In the genomic region with DNA sequence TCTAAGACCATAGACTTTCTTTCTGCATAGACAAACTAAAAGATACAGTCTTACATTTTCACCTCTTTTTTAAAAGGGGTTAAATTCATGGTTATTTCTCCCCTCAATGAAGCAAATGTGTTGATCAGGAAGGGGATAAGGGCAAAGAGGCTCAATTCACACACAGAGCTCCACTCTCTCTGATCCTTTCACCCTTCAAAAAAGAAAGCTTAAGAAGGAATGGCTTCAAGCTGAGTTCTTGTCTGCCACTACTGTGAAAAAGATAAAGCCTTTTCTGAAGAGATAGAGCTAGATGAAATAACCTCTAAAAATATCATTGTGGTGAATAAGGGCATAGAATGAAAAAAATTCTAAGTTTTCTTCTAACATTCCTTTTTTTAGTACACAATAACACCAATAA, we compare ENCODE assay signal across 20 cellular contexts. TPM values are rescaled to one million over a fixed set of nuclear protein-coding genes. Genes with fewer than 3 reads are reported as not detected.
DNase-seq lines count a peak whose midpoint lies in the region; ATAC-seq, FAIRE-seq and TF ChIP-seq lines count a peak whose summit lies in the region.
"Had no signal": no experiment of that assay in that cellular context is flagged by ENCODE, and none has a peak within 500 bp of the region (broad histone marks: within the 10 kb centered on the region; RNA-seq: fewer than 3 reads in every experiment).

No MANE protein-coding gene starts in this region.

- H3K27ac ChIP-seq in GM23338 (ENCODE audit: low read depth) (no peak overlapping the region), HUES64 (ENCODE audit: low read depth, low read length) (peak overlapping the region; percentile 64), H1 (ENCODE audit: low read depth, low read length) (no peak overlapping the region), mesendoderm (ENCODE audit: low read depth, low read length) (no peak overlapping the region)
- H3K27ac ChIP-seq: A549, SJSA1 had no signal

- H3K14ac ChIP-seq in H1 (ENCODE audit: insufficient read length), result no peak overlapping the region

- no peaks in the 10 kb centered on the region for H3K79me1 ChIP-seq in H1 (ENCODE audit: low read depth, low read length)
- no peaks in the 10 kb centered on the region for H3K79me1 ChIP-seq in mesendoderm (ENCODE audit: low read length)

- H3K23ac ChIP-seq in H1 (ENCODE audit: insufficient read length), result no peak overlapping the region
- H3K23ac ChIP-seq in mesendoderm (ENCODE audit: low read length), result no peak overlapping the region

- H2BK12ac ChIP-seq in H1 (ENCODE audit: low read depth, low read length), result no peak overlapping the region

- H4K8ac ChIP-seq in H1 (ENCODE audit: extremely low read depth, insufficient read depth, low read length) (no peak overlapping the region), mesendoderm (ENCODE audit: low read depth, low read length) (no peak overlapping the region)

- ATAC-seq in GM23338, result peak; percentile 97
- ATAC-seq: A549, GM12878, Right ventricle myocardium inferior had no signal

- DNase-seq in GM23338 (ENCODE audit: low spot score) (peak; percentile 73), H1 (ENCODE audit: low read depth in 1 of 2, low spot score in 2 of 2) (peak in 1 of 2 experiments; percentile 10), mesendoderm (peak; percentile 90), HCEC 1CT (no peak), GM19239 (ENCODE audit: insufficient read length, low spot score) (no peak)
- DNase-seq in activated naive CD8-positive, alpha-beta T cell treated with anti-CD3 and anti-CD28 coated beads for 36 hours, result no peak
- DNase-seq: BE2C, DMS79, Kasumi-1, NCI-H187, NCI-H446, NCI-H526 treated with DMSO at 0.1 percent for 48 hours had no signal

- no peaks in the 10 kb centered on the region for H3K9me2 ChIP-seq in GM23338 (ENCODE audit: insufficient read depth)

- H3K36me3 ChIP-seq in GM23338 (ENCODE audit: insufficient read depth), result no peaks in the 10 kb centered on the region
- no peaks in the 10 kb centered on the region for H3K36me3 ChIP-seq in HUES64 (ENCODE audit: insufficient read depth, low read length)
- H3K36me3 ChIP-seq in H1 (ENCODE audit: control insufficient read depth in 2 of 4, insufficient read depth in 4 of 4, low read length in 3 of 4), result no peaks in the 10 kb centered on the region
- H3K36me3 ChIP-seq in mesendoderm (ENCODE audit: control insufficient read depth, insufficient read depth, low read length), result no peaks in the 10 kb centered on the region
- H3K36me3 ChIP-seq: BE2C, HAP-1, SJSA1 had no signal

- H3K79me2 ChIP-seq in GM23338 (replicated peaks; ENCODE audit: insufficient read depth) (no peaks in the 10 kb centered on the region), H1 (ENCODE audit: control insufficient read depth in 1 of 2, insufficient read depth in 2 of 2, low read length in 2 of 2) (no peaks in the 10 kb centered on the region), mesendoderm (ENCODE audit: control insufficient read depth, insufficient read depth, low read length) (no peaks in the 10 kb centered on the region)

- H2BK15ac ChIP-seq in H1 (ENCODE audit: low read length) (no peak overlapping the region), mesendoderm (replicated peaks; ENCODE audit: low read depth) (no peak overlapping the region)

- H2BK20ac ChIP-seq in H1 (ENCODE audit: low read length), result no peak overlapping the region

- no peak overlapping the region for H3K4me3 ChIP-seq in GM23338
- peak overlapping the region; percentile 3; the same call in 1 of the 2 replicates for H3K4me3 ChIP-seq in HUES64 (ENCODE audit: low read length)
- peak overlapping the region in 1 of 4 experiments; percentile 13; a peak in 1 of 8 replicates for H3K4me3 ChIP-seq in H1 (ENCODE audit: extremely low read depth in 1 of 4, insufficient read depth in 2 of 4, low read depth in 3 of 4, low read length in 4 of 4)
- no peak overlapping the region for H3K4me3 ChIP-seq in mesendoderm (ENCODE audit: low read length)
- H3K4me3 ChIP-seq: A549, GM12878, HAP-1, SJSA1 had no signal

- TF ChIP-seq CTCF in GM23338 (conservative IDR thresholded peaks at IDR 0.05; ENCODE audit: low read depth in 2 of 2), result no peak
- no peak for TF ChIP-seq CTCF in H1 (IDR thresholded peaks at IDR 0.05; ENCODE audit: control extremely low read depth in 1 of 3, insufficient read depth in 1 of 3, low read depth in 1 of 3, low read length in 3 of 3)

- H3K56ac ChIP-seq in H1 (replicated peaks; ENCODE audit: insufficient read length, low read depth, low read length) (no peak overlapping the region), mesendoderm (ENCODE audit: low read length) (no peak overlapping the region)

- H2AFZ ChIP-seq in GM23338 (no peak overlapping the region), H1 (ENCODE audit: low read length) (no peak overlapping the region)

- POLR2A ChIA-PET in H1 (lab: Charles Lee; ENCODE audit: partially characterized antibody), result no interaction called here

- no peak overlapping the region; the same call in 2 of the 3 replicates for H3K4me3 Mint-ChIP-seq in GM23338
- no peak overlapping the region for H3K4me3 Mint-ChIP-seq in activated naive CD8-positive, alpha-beta T cell treated with anti-CD3 and anti-CD28 coated beads for 36 hours

- H2AK5ac ChIP-seq in H1 (ENCODE audit: low read depth, low read length), result no peak overlapping the region
- no peak overlapping the region for H2AK5ac ChIP-seq in mesendoderm (ENCODE audit: low read length)

- TF ChIP-seq RAD21 in H1 (IDR thresholded peaks at IDR 0.05 in 1 of 2, conservative IDR thresholded peaks at IDR 0.05 in 1 of 2; ENCODE audit: low read depth in 2 of 2, low read length in 2 of 2), result no peak

- CTCF ChIA-PET in H1 (lab: Charles Lee; ENCODE audit: partially characterized antibody), result interaction anchor here (0.6 to 1.8 kb wide), 10 partner anchors 13 to 180 kb away, joined by 3 to 11 read pairs (median 4); no protein-coding TSS in a partner anchor

- H3K4ac ChIP-seq in H1 (replicated peaks; ENCODE audit: insufficient read length, low read depth, low read length), result no peak overlapping the region
- no peak overlapping the region for H3K4ac ChIP-seq in mesendoderm (ENCODE audit: low read depth, low read length)

- H3K9me3 ChIP-seq in HUES64 (ENCODE audit: insufficient read depth, low read depth, low read length) (no peaks in the 10 kb centered on the region), H1 (ENCODE audit: insufficient read depth in 2 of 2, low read depth in 1 of 2, low read length in 1 of 2) (no peaks in the 10 kb centered on the region)
- H3K9me3 ChIP-seq: A549, BE2C, HAP-1, SJSA1 had no signal

- no peak overlapping the region for H3K27ac Mint-ChIP-seq in GM23338
- no peak overlapping the region for H3K27ac Mint-ChIP-seq in activated naive CD8-positive, alpha-beta T cell treated with anti-CD3 and anti-CD28 coated beads for 36 hours

- H3K23me2 ChIP-seq in H1 (ENCODE audit: low read depth, low read length), result no peaks in the 10 kb centered on the region

- peaks cover 4% of the 10 kb centered on the region for H3K27me3 Mint-ChIP-seq in GM23338 (ENCODE audit: insufficient read depth, low read depth, poor library complexity)
- H3K27me3 Mint-ChIP-seq in activated naive CD8-positive, alpha-beta T cell treated with anti-CD3 and anti-CD28 coated beads for 36 hours, result no peaks in the 10 kb centered on the region

- no peak overlapping the region for H4K91ac ChIP-seq in H1 (replicated peaks; ENCODE audit: insufficient read length, low read length)

- H3K9ac ChIP-seq in HUES64 (ENCODE audit: low read depth, low read length) (no peak overlapping the region), H1 (replicated peaks in 1 of 4; ENCODE audit: extremely low read depth in 1 of 4, low read depth in 3 of 4, low read length in 3 of 4) (no peak overlapping the region), mesendoderm (ENCODE audit: low read length) (no peak overlapping the region)

- H4K5ac ChIP-seq in H1 (ENCODE audit: insufficient read length, low read depth, low read length) (no peak overlapping the region), mesendoderm (ENCODE audit: low read length) (no peak overlapping the region)

- H3K27me3 ChIP-seq in GM23338 (ENCODE audit: insufficient read depth), result no peaks in the 10 kb centered on the region
- H3K27me3 ChIP-seq in HUES64 (ENCODE audit: insufficient read depth, low read length), result no peaks in the 10 kb centered on the region
- no peaks in the 10 kb centered on the region for H3K27me3 ChIP-seq in H1 (replicated peaks in 1 of 4; ENCODE audit: control insufficient read depth in 3 of 4, extremely low read depth in 1 of 4, insufficient read depth in 3 of 4, low read length in 3 of 4)
- H3K27me3 ChIP-seq in mesendoderm (ENCODE audit: insufficient read depth, low read length, poor library complexity), result no peaks in the 10 kb centered on the region
- H3K27me3 ChIP-seq: BE2C, SJSA1 had no signal

- H3K9me3 Mint-ChIP-seq in GM23338, result peaks cover 8% of the 10 kb centered on the region; the same call in 2 of the 3 replicates
- H3K9me3 Mint-ChIP-seq in activated naive CD8-positive, alpha-beta T cell treated with anti-CD3 and anti-CD28 coated beads for 36 hours, result peaks cover 3% of the 10 kb centered on the region

- no peak overlapping the region for H3K18ac ChIP-seq in H1 (ENCODE audit: extremely low read depth, low read length)
- H3K18ac ChIP-seq in mesendoderm (ENCODE audit: low read length), result no peak overlapping the region

- no peak for TF ChIP-seq POLR2A in H1 (IDR thresholded peaks at IDR 0.05; ENCODE audit: control extremely low read depth in 1 of 2, low read depth in 2 of 2, low read length in 2 of 2)

- peaks cover 55% of the 10 kb centered on the region for H3K4me1 Mint-ChIP-seq in GM23338
- peaks cover 9% of the 10 kb centered on the region for H3K4me1 Mint-ChIP-seq in activated naive CD8-positive, alpha-beta T cell treated with anti-CD3 and anti-CD28 coated beads for 36 hours

- no peaks in the 10 kb centered on the region for H3F3A ChIP-seq in GM23338 (replicated peaks; ENCODE audit: low read depth)

- H3K4me1 ChIP-seq in GM23338 (ENCODE audit: insufficient read depth) (peaks cover 37% of the 10 kb centered on the region), HUES64 (ENCODE audit: insufficient read depth, low read length) (peaks cover 54% of the 10 kb centered on the region), H1 (replicated peaks in 1 of 4; ENCODE audit: control insufficient read depth in 3 of 4, insufficient read depth in 4 of 4, low read length in 3 of 4) (peaks cover 0 to 8% (median 3%) of the 10 kb centered on the region in 4 experiments; a peak in 3 of 7 replicates), mesendoderm (ENCODE audit: control insufficient read depth, low read depth, low read length) (peaks cover 2% of the 10 kb centered on the region)
- H3K4me1 ChIP-seq: A549, BE2C, HAP-1, SJSA1 had no signal

- H2BK120ac ChIP-seq in H1 (replicated peaks; ENCODE audit: low read depth, low read length) (no peak overlapping the region), mesendoderm (ENCODE audit: low read depth, low read length) (no peak overlapping the region)

- no peak for TF ChIP-seq EP300 in H1 (IDR thresholded peaks at IDR 0.05; ENCODE audit: borderline replicate concordance in 1 of 2, low read depth in 2 of 2, low read length in 2 of 2)

- peaks cover 8% of the 10 kb centered on the region; the same call in 2 of the 3 replicates for H3K36me3 Mint-ChIP-seq in GM23338 (ENCODE audit: low read depth)
- peaks cover 31% of the 10 kb centered on the region for H3K36me3 Mint-ChIP-seq in activated naive CD8-positive, alpha-beta T cell treated with anti-CD3 and anti-CD28 coated beads for 36 hours

- no peaks in the 10 kb centered on the region for H4K20me1 ChIP-seq in GM23338 (replicated peaks; ENCODE audit: insufficient read depth)
- H4K20me1 ChIP-seq in H1 (replicated peaks in 1 of 2; ENCODE audit: control insufficient read depth in 1 of 2, insufficient read depth in 2 of 2, low read length in 2 of 2), result no peaks in the 10 kb centered on the region

- peak overlapping the region; percentile 59 for H3K4me2 ChIP-seq in GM23338
- peak overlapping the region; percentile 41 to 47; a peak in 3 of 4 replicates for H3K4me2 ChIP-seq in H1 (ENCODE audit: insufficient read depth in 1 of 2, low read depth in 2 of 2, low read length in 2 of 2)
- no peak overlapping the region for H3K4me2 ChIP-seq in mesendoderm (ENCODE audit: low read length)
- H3K4me2 ChIP-seq: A549 had no signal

- H2BK5ac ChIP-seq in H1 (ENCODE audit: low read depth, low read length), result no peak overlapping the region
- no peak overlapping the region for H2BK5ac ChIP-seq in mesendoderm (ENCODE audit: low read length)

- FAIRE-seq in H1 (lab: Jason Lieb, UNC) (peak; percentile 96), GM19239 (lab: Jason Lieb, UNC) (no peak)
- FAIRE-seq: A549, D721Med, GM12878, HTR-8/SVneo had no signal

RNA-seq across cellular contexts. Expression of gene SEPSECS, which starts 28.3 kb away (rescaled TPM):
- 4.7 and 8.4 TPM in 2 replicates for total RNA-seq in GM23338 (2014; rRNA removed; shearing (Covaris generic))
- polyA plus RNA-seq in GM23338 (2016; fragmentation: Nextera tagmentation; extraction: Ambion mirVana) (1.2 and 2.3 TPM in 2 replicates), H1 (2011; rRNA removed) (1.1 and 1.9 TPM in 2 replicates)
- polyA plus RNA-seq in HUES64 (2013, experiment 1 of 2), result 2.8 TPM
- polyA plus RNA-seq in HUES64 (2013, experiment 2 of 2), result 4.4 TPM
- 4.1 and 4.4 TPM in 2 replicates for total RNA-seq in H1 (2021; fragmentation: NEBNext Ultra II Directional; extraction: Animal tissue kit (Norgen Biotek cat#: 25700))
- 2.4 TPM for polyA plus RNA-seq in H1 (2011; cell fraction: cytosol; rRNA removed)
- 1.2 TPM for polyA plus RNA-seq in H1 (2011; cell fraction: nucleus; rRNA removed)
- polyA plus RNA-seq in H1 (2012, experiment 1 of 2), result 1.6 to 2.8 TPM (median 1.9 TPM) in 4 replicates
- polyA plus RNA-seq in H1 (2012, experiment 2 of 2), result 0.13 TPM
- polyA plus RNA-seq in H1 (2013, experiment 1 of 2), result 2.2 TPM
- polyA plus RNA-seq in H1 (2013, experiment 2 of 2), result 2.0 TPM
- polyA minus RNA-seq in H1 (2011; rRNA and poly(A)+ RNA removed), result 4.9 and 5.9 TPM in 2 replicates
- polyA minus RNA-seq in H1 (2011; cell fraction: cytosol; rRNA and poly(A)+ RNA removed), result 7.7 TPM
- 9.7 TPM for polyA minus RNA-seq in H1 (2011; cell fraction: nucleus; rRNA and poly(A)+ RNA removed)
- 1.3 TPM for polyA plus RNA-seq in mesendoderm (2013, experiment 1 of 2)
- polyA plus RNA-seq in mesendoderm (2013, experiment 2 of 2), result 1.5 TPM
- total RNA-seq in activated naive CD8-positive, alpha-beta T cell treated with anti-CD3 and anti-CD28 coated beads for 36 hours, result 10 to 100 TPM; 11.4 to 11.6 TPM

Comparison
In these comparisons a context has a peak if more than half of its experiments do, and no peak if none do; other contexts are left out.
1. DNase-seq: peak in GM23338 (single experiment) and mesendoderm (single experiment); none in HCEC 1CT (single experiment), GM19239 (single experiment) and activated naive CD8-positive, alpha-beta T cell treated with anti-CD3 and anti-CD28 coated beads for 36 hours (single experiment).